ENCODE assay signal across 29 cellular contexts in the genomic region with DNA sequence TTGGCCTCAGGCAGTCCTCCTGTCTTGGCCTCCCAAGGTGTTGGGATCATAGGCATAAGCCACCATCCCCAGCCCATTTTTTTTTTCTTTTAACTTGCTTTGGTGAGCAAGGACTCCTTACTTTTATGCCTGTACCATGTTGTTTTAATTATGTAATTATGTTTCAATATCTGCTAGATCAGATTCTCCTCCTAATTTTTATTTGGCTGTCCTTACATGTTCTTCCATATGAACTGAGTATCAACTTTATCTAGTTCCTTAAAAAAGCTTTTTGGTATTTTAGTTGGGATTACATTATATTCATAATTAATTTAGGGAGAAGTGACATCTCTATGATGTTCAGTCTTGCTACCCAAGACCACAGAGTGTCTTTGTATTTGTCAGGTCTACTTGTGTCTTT.
"Had no signal": no experiment of that assay in that cellular context is flagged by ENCODE, and none has a peak within 500 bp of the region (broad histone marks: within the 10 kb centered on the region; RNA-seq: fewer than 3 reads in every experiment).

No MANE protein-coding gene starts in this region.

- H3K27me3 ChIP-seq: stomach, suprapubic skin, testis, thyroid gland, tibial artery, tibial nerve, transverse colon, upper lobe of left lung, upper lobe of right lung, uterus, vagina had no signal

- H3K36me3 ChIP-seq: uterus had no signal

- H3K4me1 ChIP-seq: stomach, suprapubic skin, testis, tibial artery, tibial nerve, transverse colon, upper lobe of left lung, upper lobe of right lung, uterus, vagina had no signal

- H3K9me3 ChIP-seq: stomach, suprapubic skin, testis, thoracic aorta, thyroid gland, tibial artery, tibial nerve, transverse colon, upper lobe of left lung, upper lobe of right lung, uterus, vagina had no signal

- H3K4me1 Mint-ChIP-seq: stimulated activated effector memory CD8-positive, alpha-beta T cell treated with anti-CD3 and anti-CD28 coated beads, Interleukin-12 subunit alpha, Interleukin-12 subunit beta, amount 100 ng/mL, for 72 hours; stimulated activated memory B cell treated with anti-CD40 and anti-IgM and Interleukin-4, amounts not matched to agents 10 μg/mL and 1 μg/mL and 100 μg/mL, for 72 hours; stimulated activated naive B cell treated with anti-CD40 and anti-IgM and Interleukin-4, amounts not matched to agents 10 μg/mL and 1 μg/mL and 100 μg/mL, for 72 hours; stimulated activated naive CD8-positive, alpha-beta T cell treated with anti-CD3 and anti-CD28 coated beads, Interleukin-15, amount 100 ng/mL, for 72 hours had no signal

- H3K9me3 Mint-ChIP-seq: stimulated activated effector memory CD8-positive, alpha-beta T cell treated with anti-CD3 and anti-CD28 coated beads, Interleukin-12 subunit alpha, Interleukin-12 subunit beta, amount 100 ng/mL, for 72 hours; stimulated activated memory B cell treated with anti-CD40 and anti-IgM and Interleukin-4, amounts not matched to agents 10 μg/mL and 1 μg/mL and 100 μg/mL, for 72 hours; stimulated activated naive B cell treated with anti-CD40 and anti-IgM and Interleukin-4, amounts not matched to agents 10 μg/mL and 1 μg/mL and 100 μg/mL, for 72 hours; stimulated activated naive CD8-positive, alpha-beta T cell treated with anti-CD3 and anti-CD28 coated beads, Interleukin-15, amount 100 ng/mL, for 72 hours; stimulated activated naive CD8-positive, alpha-beta T cell treated with anti-CD3 and anti-CD28 coated beads, Interleukin-15, Interleukin-2, amounts not matched to agents 100 ng/mL and 50 ng/mL, for 24 hours; type B pancreatic cell had no signal

- ATAC-seq: stimulated activated effector memory CD8-positive, alpha-beta T cell treated with anti-CD3 and anti-CD28 coated beads, Interleukin-12 subunit alpha, Interleukin-12 subunit beta, amount 100 ng/mL, for 72 hours; stimulated activated memory B cell treated with anti-CD40 and anti-IgM and Interleukin-4, amounts not matched to agents 10 μg/mL and 1 μg/mL and 100 μg/mL, for 72 hours; stimulated activated naive B cell treated with anti-CD40 and anti-IgM and Interleukin-4, amounts not matched to agents 10 μg/mL and 1 μg/mL and 100 μg/mL, for 72 hours; stimulated activated naive CD8-positive, alpha-beta T cell treated with anti-CD3 and anti-CD28 coated beads, Interleukin-15, amount 100 ng/mL, for 72 hours; stimulated activated naive CD8-positive, alpha-beta T cell treated with anti-CD3 and anti-CD28 coated beads, Interleukin-15, Interleukin-2, amounts not matched to agents 100 U/mL and 50 U/mL, for 24 hours; upper lobe of right lung had no signal

- H3K27ac Mint-ChIP-seq: stimulated activated effector memory CD8-positive, alpha-beta T cell treated with anti-CD3 and anti-CD28 coated beads, Interleukin-12 subunit alpha, Interleukin-12 subunit beta, amount 100 ng/mL, for 72 hours; stimulated activated memory B cell treated with anti-CD40 and anti-IgM and Interleukin-4, amounts not matched to agents 10 μg/mL and 1 μg/mL and 100 μg/mL, for 72 hours; stimulated activated naive B cell treated with anti-CD40 and anti-IgM and Interleukin-4, amounts not matched to agents 10 μg/mL and 1 μg/mL and 100 μg/mL, for 72 hours; stimulated activated naive CD8-positive, alpha-beta T cell treated with anti-CD3 and anti-CD28 coated beads, Interleukin-15, Interleukin-2, amounts not matched to agents 100 ng/mL and 50 ng/mL, for 24 hours; type B pancreatic cell had no signal

- FAIRE-seq: urothelium cell line had no signal

- H3K4me3 Mint-ChIP-seq: stimulated activated effector memory CD8-positive, alpha-beta T cell treated with anti-CD3 and anti-CD28 coated beads, Interleukin-12 subunit alpha, Interleukin-12 subunit beta, amount 100 ng/mL, for 72 hours; stimulated activated memory B cell treated with anti-CD40 and anti-IgM and Interleukin-4, amounts not matched to agents 10 μg/mL and 1 μg/mL and 100 μg/mL, for 72 hours; stimulated activated naive B cell treated with anti-CD40 and anti-IgM and Interleukin-4, amounts not matched to agents 10 μg/mL and 1 μg/mL and 100 μg/mL, for 72 hours; stimulated activated naive CD8-positive, alpha-beta T cell treated with anti-CD3 and anti-CD28 coated beads, Interleukin-15, amount 100 ng/mL, for 72 hours; stimulated activated naive CD8-positive, alpha-beta T cell treated with anti-CD3 and anti-CD28 coated beads, Interleukin-15, Interleukin-2, amounts not matched to agents 100 ng/mL and 50 ng/mL, for 24 hours; type B pancreatic cell had no signal

- H3K4me3 ChIP-seq: stomach, suprapubic skin, testis, thoracic aorta, thyroid gland, tibial artery, tibial nerve, transverse colon, upper lobe of left lung, upper lobe of right lung, uterus, vagina had no signal

- DNase-seq: stimulated activated CD4-positive, alpha-beta T cell treated with anti-CD3 and anti-CD28 coated beads, Interleukin-2, amount 100 ng/mL, for 48 hours; stimulated activated CD4-positive, alpha-beta T cell treated with anti-CD3 and anti-CD28 coated beads, Interleukin-4, amount 100 ng/mL, for 1 hour; stimulated activated CD4-positive, alpha-beta T cell treated with anti-CD3 and anti-CD28 coated beads, Interleukin-4, amount 100 ng/mL, for 24 hours; stimulated activated CD4-positive, alpha-beta T cell treated with anti-CD3 and anti-CD28 coated beads, Interleukin-4, amount 100 ng/mL, for 4 hours; stimulated activated CD8-positive, alpha-beta memory T cell treated with anti-CD3 and anti-CD28 coated beads, Interleukin-4, amount 100 ng/mL, for 48 hours; stimulated activated naive B cell treated with anti-CD40 and anti-IgM and Interleukin-4, amounts not matched to agents 10 μg/mL and 1 μg/mL and 100 μg/mL, for 72 hours; stimulated activated naive CD4-positive, alpha-beta T cell; stimulated activated naive CD4-positive, alpha-beta T cell treated with Interleukin-2 at 50 U/mL for 16 hours; stimulated activated naive CD8-positive, alpha-beta T cell treated with anti-CD3 and anti-CD28 coated beads, Interleukin-15, amount 100 ng/mL, for 72 hours; stimulated activated naive CD8-positive, alpha-beta T cell treated with anti-CD3 and anti-CD28 coated beads, Interleukin-15, Interleukin-2, amounts not matched to agents 100 U/mL and 50 U/mL, for 24 hours; stomach; substantia nigra; testis; thyroid gland; tibial artery; transverse colon; trophoblast cell; upper lobe of left lung; upper lobe of right lung; uterus had no signal

- H3K27ac ChIP-seq: stomach, suprapubic skin, testis, thoracic aorta, thyroid gland, tibial artery, tibial nerve, transverse colon, upper lobe of left lung, upper lobe of right lung, uterus, vagina had no signal

- H3K27me3 Mint-ChIP-seq: stimulated activated memory B cell treated with anti-CD40 and anti-IgM and Interleukin-4, amounts not matched to agents 10 μg/mL and 1 μg/mL and 100 μg/mL, for 72 hours; stimulated activated naive B cell treated with anti-CD40 and anti-IgM and Interleukin-4, amounts not matched to agents 10 μg/mL and 1 μg/mL and 100 μg/mL, for 72 hours; stimulated activated naive CD8-positive, alpha-beta T cell treated with anti-CD3 and anti-CD28 coated beads, Interleukin-15, amount 100 ng/mL, for 72 hours; stimulated activated naive CD8-positive, alpha-beta T cell treated with anti-CD3 and anti-CD28 coated beads, Interleukin-15, Interleukin-2, amounts not matched to agents 100 ng/mL and 50 ng/mL, for 24 hours; type B pancreatic cell had no signal
